Comparison of ENCODE assay signal across 30 cellular contexts in genomic region chr12:22056607-22057006, GRCh38.
"Had no signal": no experiment of that assay in that cellular context is flagged by ENCODE, and none has a peak within 500 bp of the region (broad histone marks: within the 10 kb centered on the region; RNA-seq: fewer than 3 reads in every experiment).

No MANE protein-coding gene starts in this region.

- H3K36me3 ChIP-seq: breast epithelium had no signal

- DNase-seq: activated B cell treated with CpG ODN at 0.5 μM for 24 hours; activated CD4-positive, alpha-beta T cell treated with anti-CD3 and anti-CD28 coated beads for 48 hours; activated CD4-positive, alpha-beta T cell treated with anti-CD3 and anti-CD28 coated beads, Interleukin-2, amount 50 U/mL, for 1 hour; activated CD4-positive, alpha-beta T cell treated with anti-CD3 and anti-CD28 coated beads, Interleukin-2, amount 50 U/mL, for 48 hours; activated CD8-positive, alpha-beta memory T cell treated with anti-CD3 and anti-CD28 coated beads for 24 hours; activated CD8-positive, alpha-beta T cell treated with anti-CD3 and anti-CD28 coated beads for 36 hours; activated effector memory CD4-positive, alpha-beta T cell treated with Interleukin-2 at 50 U/mL for 16 hours; activated gamma-delta T cell treated with Interleukin-2 at 50 U/mL for 16 hours; activated naive CD4-positive, alpha-beta T cell treated with anti-CD3 and anti-CD28 coated beads for 36 hours; activated naive CD8-positive, alpha-beta T cell treated with anti-CD3 and anti-CD28 coated beads for 36 hours; activated naive CD8-positive, alpha-beta T cell treated with anti-CD3 and anti-CD28 coated beads, Interleukin-2, amount 50 U/mL, for 24 hours; activated T-cell treated with anti-CD3 and anti-CD28 coated beads, Interleukin-2, amount 50 U/mL, for 4 hours; central memory CD4-positive, alpha-beta T cell; cerebellar nuclear complex; colonic mucosa; effector CD8-positive, alpha-beta T cell; esophagus squamous epithelium; foreskin melanocyte; T-helper 1 cell; T-helper 17 cell; T1000; WERI-Rb-1 had no signal

- H3K27me3 ChIP-seq: ascending aorta, breast epithelium, cardiac muscle cell, colonic mucosa, esophagus squamous epithelium, gastroesophageal sphincter had no signal

- H3K4me1 ChIP-seq: ascending aorta, breast epithelium, colonic mucosa had no signal

- ATAC-seq: activated CD4-positive, CD25-positive, alpha-beta regulatory T cell treated with anti-CD3 and anti-CD28 coated beads, Interleukin-2, amount 50 U/mL, for 24 hours; activated CD8-positive, alpha-beta T cell treated with anti-CD3 and anti-CD28 coated beads for 36 hours; activated naive CD8-positive, alpha-beta T cell treated with anti-CD3 and anti-CD28 coated beads, Interleukin-2, amount 50 U/mL, for 24 hours; activated T-cell treated with anti-CD3 and anti-CD28 coated beads, Interleukin-2, amount 50 U/mL, for 4 hours; activated T-helper 17 cell treated with anti-CD3 and anti-CD28 coated beads, Interleukin-2, amount 50 U/mL, for 72 hours; gastroesophageal sphincter; T-helper 17 cell had no signal

- H3K9me3 ChIP-seq: ascending aorta, breast epithelium, colonic mucosa, esophagus squamous epithelium, gastroesophageal sphincter had no signal

- H3K27ac ChIP-seq: ascending aorta, breast epithelium, cardiac muscle cell, colonic mucosa, epithelial cell of prostate, esophagus squamous epithelium, gastroesophageal sphincter, WERI-Rb-1 had no signal

- FAIRE-seq: endothelial cell of umbilical vein had no signal

- H3K4me3 ChIP-seq: ascending aorta, breast epithelium, cardiac muscle cell, colonic mucosa, esophagus squamous epithelium, gastroesophageal sphincter had no signal
